ENCODE assay signal across 9 cellular contexts in genomic region chr11:124863137-124863825, GRCh38. TPM values are rescaled to one million over a fixed set of nuclear protein-coding genes. Genes with fewer than 3 reads are reported as not detected.
DNase-seq lines count a peak whose midpoint lies in the region; ATAC-seq and TF ChIP-seq lines count a peak whose summit lies in the region.
"Had no signal": no experiment of that assay in that cellular context is flagged by ENCODE, and none has a peak within 500 bp of the region (broad histone marks: within the 10 kb centered on the region; RNA-seq: fewer than 3 reads in every experiment).

No MANE protein-coding gene starts in this region.

- H2BK12ac ChIP-seq in trophoblast cell (ENCODE audit: low read length), result no peak overlapping the region

- no peak overlapping the region for H3K4ac ChIP-seq in trophoblast cell (ENCODE audit: low read depth, low read length)

- H3K9ac ChIP-seq in trophoblast cell (ENCODE audit: low read length) (no peak overlapping the region), colonic mucosa (ENCODE audit: low read depth in 2 of 2, low read length in 2 of 2) (no peak overlapping the region)

- no peak overlapping the region for H4K8ac ChIP-seq in trophoblast cell (ENCODE audit: low read depth, low read length)

- H3K27me3 Mint-ChIP-seq in glutamatergic neuron (ENCODE audit: unreplicated experiment), result peaks cover 31% of the 10 kb centered on the region

- no peak overlapping the region for H2AK5ac ChIP-seq in trophoblast cell (ENCODE audit: low read length)

- peak overlapping the region; percentile 17 for H3K4me2 ChIP-seq in trophoblast cell (ENCODE audit: low read length)

- no peak overlapping the region for H4K12ac ChIP-seq in trophoblast cell (ENCODE audit: low read depth, low read length)

- no peaks in the 10 kb centered on the region for H3K36me3 Mint-ChIP-seq in glutamatergic neuron (ENCODE audit: unreplicated experiment)

- TF ChIP-seq CTCF in glutamatergic neuron (IDR thresholded peaks at IDR 0.05; ENCODE audit: partially characterized antibody, unreplicated experiment) (no peak), colonic mucosa (IDR thresholded peaks at IDR 0.05) (no peak)

- H3K79me1 ChIP-seq in trophoblast cell (ENCODE audit: low read length), result no peaks in the 10 kb centered on the region

- H3K14ac ChIP-seq in trophoblast cell (ENCODE audit: low read length), result no peak overlapping the region

- H3K4me3 Mint-ChIP-seq in glutamatergic neuron (ENCODE audit: unreplicated experiment), result peak overlapping the region; percentile 75

- no peak overlapping the region for H3K23ac ChIP-seq in trophoblast cell (ENCODE audit: low read length)

- peaks cover 5% of the 10 kb centered on the region for H3K4me1 Mint-ChIP-seq in glutamatergic neuron (ENCODE audit: low read depth, unreplicated experiment)

- ATAC-seq in HG03442 (IDR thresholded peaks at IDR 0.05; ENCODE audit: unreplicated experiment), result no peak

- H3K27ac ChIP-seq in trophoblast cell (ENCODE audit: low read depth, low read length) (no peak overlapping the region), colonic mucosa (no peak overlapping the region)

- H3K27me3 ChIP-seq in trophoblast cell (ENCODE audit: insufficient read depth, low read length) (peaks cover 64% of the 10 kb centered on the region), colonic mucosa (peaks cover 61% of the 10 kb centered on the region)

- no peak overlapping the region for H3K4me3 ChIP-seq in trophoblast cell (ENCODE audit: low read depth, low read length)
- no peak overlapping the region for H3K4me3 ChIP-seq in colonic mucosa

- peaks cover 2% of the 10 kb centered on the region for H3K9me3 Mint-ChIP-seq in glutamatergic neuron (ENCODE audit: unreplicated experiment)

- no peaks in the 10 kb centered on the region for H3K79me2 ChIP-seq in trophoblast cell (ENCODE audit: control insufficient read depth, insufficient read depth, low read length, poor library complexity)

- WGBS in trophoblast cell (ENCODE audit: extremely low coverage, insufficient coverage, insufficient read length), result no CpG with 5 or more reads among the region's 31 CpGs

- no peaks in the 10 kb centered on the region for H3K4me1 ChIP-seq in trophoblast cell (ENCODE audit: control insufficient read depth in 1 of 2, insufficient read depth in 2 of 2, low read length in 2 of 2)
- peaks cover 11% of the 10 kb centered on the region for H3K4me1 ChIP-seq in colonic mucosa

- H2BK120ac ChIP-seq in trophoblast cell (ENCODE audit: insufficient read depth, low read length, poor library complexity), result no peak overlapping the region

- no peak overlapping the region for H2BK5ac ChIP-seq in trophoblast cell (ENCODE audit: low read depth, low read length, poor library complexity)

- H3K9me3 ChIP-seq in trophoblast cell (ENCODE audit: insufficient read depth, low read depth, low read length), result peaks cover 10% of the 10 kb centered on the region
- H3K9me3 ChIP-seq in colonic mucosa, result no peaks in the 10 kb centered on the region

- no peaks in the 10 kb centered on the region for H3K36me3 ChIP-seq in trophoblast cell (ENCODE audit: control insufficient read depth in 1 of 2, insufficient read depth in 2 of 2, low read length in 2 of 2)
- no peaks in the 10 kb centered on the region for H3K36me3 ChIP-seq in colonic mucosa

- peak; percentile 7 for DNase-seq in DMS53 treated with DMSO at 0.1 percent for 48 hours (lab: John Stamatoyannopoulos, UW; ENCODE audit: unreplicated experiment)
- peak; percentile 10 for DNase-seq in SHP77 treated with DMSO at 0.1 percent for 48 hours (lab: John Stamatoyannopoulos, UW)
- peak; percentile 49 for DNase-seq in glutamatergic neuron
- DNase-seq in trophoblast cell, result peak; percentile 24 to 51
- no peak for DNase-seq in COR-L47 (lab: John Stamatoyannopoulos, UW)
- DNase-seq in colonic mucosa, result no peak
- no peak for DNase-seq in DMS114 treated with DMSO at 0.1 percent for 48 hours (lab: John Stamatoyannopoulos, UW; ENCODE audit: unreplicated experiment)
- DNase-seq: activated CD4-positive, alpha-beta T cell treated with anti-CD3 and anti-CD28 coated beads, Interleukin-2, amount 50 U/mL, for 48 hours had no signal

- H4K91ac ChIP-seq in trophoblast cell (ENCODE audit: low read depth, low read length), result no peak overlapping the region

- no peak overlapping the region for H2AFZ ChIP-seq in trophoblast cell (ENCODE audit: insufficient read depth, low read length, poor library complexity)

- H3K27ac Mint-ChIP-seq in glutamatergic neuron (ENCODE audit: unreplicated experiment), result no peak overlapping the region

- intact Hi-C loops in colonic mucosa (cut with DNase I), result no loop called here

- H3K18ac ChIP-seq in trophoblast cell (ENCODE audit: low read length), result no peak overlapping the region

RNA-seq across cellular contexts. Expression of gene ROBO3, which starts 2.0 kb away (rescaled TPM):
- 5.9 TPM for total RNA-seq in glutamatergic neuron (ENCODE audit: unreplicated experiment)
- polyA plus RNA-seq in trophoblast cell (2013), result 3.2 TPM in 2 replicates
- total RNA-seq in colonic mucosa, result 1 to 10 TPM; 7.8 to 8.0 TPM

RNA-seq across cellular contexts. Expression of gene ROBO4, which starts 34.4 kb away (rescaled TPM):
- not detected for total RNA-seq in glutamatergic neuron (ENCODE audit: unreplicated experiment)
- polyA plus RNA-seq in trophoblast cell (2013), result 0.03 and 0.06 TPM in 2 replicates
- 1 to 10 TPM; 4.0 to 5.0 TPM for total RNA-seq in colonic mucosa

RNA-seq across cellular contexts. Expression of gene HEPN1, which starts 55.8 kb away (rescaled TPM):
- not detected for total RNA-seq in glutamatergic neuron (ENCODE audit: unreplicated experiment)
- polyA plus RNA-seq in trophoblast cell (2013), result not detected in 2 replicates
- total RNA-seq in colonic mucosa, result not detected

Comparison
In these comparisons a context has a peak if more than half of its experiments do, and no peak if none do; other contexts are left out.
1. DNase-seq: peak in DMS53 treated with DMSO at 0.1 percent for 48 hours (single experiment), SHP77 treated with DMSO at 0.1 percent for 48 hours (single experiment), glutamatergic neuron (single experiment) and trophoblast cell (2 of 2); none in COR-L47 (single experiment), colonic mucosa (single experiment) and DMS114 treated with DMSO at 0.1 percent for 48 hours (single experiment).